1 cellular context compared by ENCODE assay signal in the genomic region with DNA sequence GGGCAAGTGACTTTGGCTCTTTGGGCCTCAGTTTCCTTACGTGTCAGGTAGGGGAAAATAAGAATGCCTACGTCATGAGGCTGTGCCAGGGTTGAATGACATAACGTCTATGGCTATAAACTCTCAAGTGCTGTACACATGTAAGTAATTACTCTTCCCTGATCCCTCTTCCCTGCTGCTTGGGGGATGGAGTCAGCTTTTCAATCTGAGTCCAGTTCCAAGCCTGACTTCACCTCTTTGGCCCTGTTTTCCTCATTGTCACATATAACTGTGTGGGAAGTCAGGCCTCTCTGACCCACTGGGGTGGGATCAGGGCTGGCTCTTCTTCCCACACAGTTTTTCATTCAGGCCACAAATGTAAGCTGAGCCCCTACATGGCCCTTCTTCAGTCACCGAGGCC.
TF ChIP-seq lines count a peak whose summit lies in the region.

No MANE protein-coding gene starts in this region.

TF ChIP-seq in HepG2, 621 proteins besides CTCF, POLR2A, EP300 and RAD21:
- TF ChIP-seq ZNF136 (CRISPR knock-in tag; IDR thresholded peaks at IDR 0.05; ENCODE audit: low read depth) (no peak), ZKSCAN1 (IDR thresholded peaks at IDR 0.05; ENCODE audit: low read length) (no peak), CREB1 (IDR thresholded peaks at IDR 0.05) (peak; percentile 7; the same call in 1 of the 2 replicates), CREB1 (CRISPR knock-in tag; IDR thresholded peaks at IDR 0.05) (no peak)
- TF ChIP-seq, protein P1, sequence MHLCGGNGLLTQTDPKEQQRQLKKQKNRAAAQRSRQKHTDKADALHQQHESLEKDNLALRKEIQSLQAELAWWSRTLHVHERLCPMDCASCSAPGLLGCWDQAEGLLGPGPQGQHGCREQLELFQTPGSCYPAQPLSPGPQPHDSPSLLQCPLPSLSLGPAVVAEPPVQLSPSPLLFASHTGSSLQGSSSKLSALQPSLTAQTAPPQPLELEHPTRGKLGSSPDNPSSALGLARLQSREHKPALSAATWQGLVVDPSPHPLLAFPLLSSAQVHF (CRISPR knock-in tag; IDR thresholded peaks at IDR 0.05) = no peak
- TF ChIP-seq, protein P2, sequence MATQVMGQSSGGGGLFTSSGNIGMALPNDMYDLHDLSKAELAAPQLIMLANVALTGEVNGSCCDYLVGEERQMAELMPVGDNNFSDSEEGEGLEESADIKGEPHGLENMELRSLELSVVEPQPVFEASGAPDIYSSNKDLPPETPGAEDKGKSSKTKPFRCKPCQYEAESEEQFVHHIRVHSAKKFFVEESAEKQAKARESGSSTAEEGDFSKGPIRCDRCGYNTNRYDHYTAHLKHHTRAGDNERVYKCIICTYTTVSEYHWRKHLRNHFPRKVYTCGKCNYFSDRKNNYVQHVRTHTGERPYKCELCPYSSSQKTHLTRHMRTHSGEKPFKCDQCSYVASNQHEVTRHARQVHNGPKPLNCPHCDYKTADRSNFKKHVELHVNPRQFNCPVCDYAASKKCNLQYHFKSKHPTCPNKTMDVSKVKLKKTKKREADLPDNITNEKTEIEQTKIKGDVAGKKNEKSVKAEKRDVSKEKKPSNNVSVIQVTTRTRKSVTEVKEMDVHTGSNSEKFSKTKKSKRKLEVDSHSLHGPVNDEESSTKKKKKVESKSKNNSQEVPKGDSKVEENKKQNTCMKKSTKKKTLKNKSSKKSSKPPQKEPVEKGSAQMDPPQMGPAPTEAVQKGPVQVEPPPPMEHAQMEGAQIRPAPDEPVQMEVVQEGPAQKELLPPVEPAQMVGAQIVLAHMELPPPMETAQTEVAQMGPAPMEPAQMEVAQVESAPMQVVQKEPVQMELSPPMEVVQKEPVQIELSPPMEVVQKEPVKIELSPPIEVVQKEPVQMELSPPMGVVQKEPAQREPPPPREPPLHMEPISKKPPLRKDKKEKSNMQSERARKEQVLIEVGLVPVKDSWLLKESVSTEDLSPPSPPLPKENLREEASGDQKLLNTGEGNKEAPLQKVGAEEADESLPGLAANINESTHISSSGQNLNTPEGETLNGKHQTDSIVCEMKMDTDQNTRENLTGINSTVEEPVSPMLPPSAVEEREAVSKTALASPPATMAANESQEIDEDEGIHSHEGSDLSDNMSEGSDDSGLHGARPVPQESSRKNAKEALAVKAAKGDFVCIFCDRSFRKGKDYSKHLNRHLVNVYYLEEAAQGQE (IDR thresholded peaks at IDR 0.05; ENCODE audit: borderline replicate concordance in 1 of 2, low read depth in 1 of 2, low read length in 2 of 2) = no peak
TF ChIP-seq in HepG2: peak in this region for 1.
